10 cellular contexts compared by ENCODE assay signal in the genomic region with DNA sequence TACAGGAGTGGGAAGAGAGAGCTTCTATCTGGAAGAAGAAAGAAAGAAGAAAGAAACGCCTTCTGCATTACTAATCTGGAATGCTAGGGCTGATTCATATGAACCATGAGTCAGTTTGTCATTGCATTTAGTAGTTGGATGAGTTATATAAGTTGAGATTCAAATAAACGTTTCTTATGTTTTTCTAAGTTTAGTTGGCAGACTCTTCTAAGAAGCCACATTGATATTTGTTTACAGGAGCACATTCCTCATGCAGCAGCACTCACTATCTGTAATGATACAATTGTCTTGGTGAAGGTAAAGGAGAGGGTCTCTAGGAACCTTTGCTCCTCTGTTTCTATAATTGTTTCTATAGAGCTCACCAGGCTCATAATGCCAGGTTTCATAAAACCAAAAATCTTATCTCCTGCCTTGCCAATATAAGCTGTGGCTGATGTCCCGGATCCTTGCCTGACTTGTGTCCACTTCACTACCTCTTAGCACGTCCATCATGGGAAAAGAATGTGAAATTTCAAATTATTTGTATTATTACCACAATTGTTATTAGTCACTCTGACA. TPM values are rescaled to one million over a fixed set of nuclear protein-coding genes. Genes with fewer than 3 reads are reported as not detected.
DNase-seq lines count a peak whose midpoint lies in the region; ATAC-seq, FAIRE-seq and TF ChIP-seq lines count a peak whose summit lies in the region.
"Had no signal": no experiment of that assay in that cellular context is flagged by ENCODE, and none has a peak within 500 bp of the region (broad histone marks: within the 10 kb centered on the region; RNA-seq: fewer than 3 reads in every experiment).

No MANE protein-coding gene starts in this region.

- H3K27ac ChIP-seq in esophagus (ENCODE audit: low read depth in 2 of 2, low read length in 1 of 2) (peak overlapping the region; percentile 17 to 64), rectal smooth muscle tissue (ENCODE audit: low read depth, low read length) (peak overlapping the region; percentile 54), ascending aorta (no peak overlapping the region)

- H3K27me3 ChIP-seq in GM06990 (replicated peaks; ENCODE audit: control insufficient read depth, insufficient read depth, low read length) (peaks cover 3% of the 10 kb centered on the region), esophagus (ENCODE audit: control insufficient read depth in 1 of 2, insufficient read depth in 2 of 2, low read length in 2 of 2) (no peaks in the 10 kb centered on the region), rectal smooth muscle tissue (ENCODE audit: control insufficient read depth, insufficient read depth, low read length) (no peaks in the 10 kb centered on the region), ascending aorta (no peaks in the 10 kb centered on the region)

- TF ChIP-seq CTCF in GM06990 (IDR thresholded peaks at IDR 0.05; ENCODE audit: insufficient read depth, low read length, poor library complexity, severe bottlenecking) = peak; percentile 6
- no peak for TF ChIP-seq CTCF in ascending aorta (IDR thresholded peaks at IDR 0.05)

- DNase-seq in GM06990 (ENCODE audit: extremely low read depth, insufficient read length) (no peak), RKO (ENCODE audit: low spot score) (peak; percentile 86), ascending aorta (ENCODE audit: low spot score in 2 of 2) (no peak), GM19239 (ENCODE audit: insufficient read length, low spot score) (no peak)
- DNase-seq: NCI-H2171, posterior cingulate gyrus had no signal

- H3K4me1 ChIP-seq in esophagus (ENCODE audit: control insufficient read depth in 2 of 2, insufficient read depth in 2 of 2, low read length in 1 of 2) (no peaks in the 10 kb centered on the region), rectal smooth muscle tissue (ENCODE audit: control insufficient read depth, insufficient read depth, low read length) (peaks cover 11% of the 10 kb centered on the region), ascending aorta (no peaks in the 10 kb centered on the region)

- H3K9me3 ChIP-seq in esophagus (ENCODE audit: control insufficient read depth in 2 of 2, insufficient read depth in 1 of 2, low read depth in 1 of 2, low read length in 1 of 2) (no peaks in the 10 kb centered on the region), ascending aorta (peaks cover 0 to 5% of the 10 kb centered on the region in 2 donors)

- no peak for FAIRE-seq in GM19239 (lab: Jason Lieb, UNC)

- H3K36me3 ChIP-seq in GM06990 (ENCODE audit: control insufficient read depth, insufficient read depth, low read length) (no peaks in the 10 kb centered on the region), esophagus (ENCODE audit: control insufficient read depth in 2 of 2, insufficient read depth in 2 of 2, low read length in 1 of 2) (no peaks in the 10 kb centered on the region), rectal smooth muscle tissue (ENCODE audit: control insufficient read depth, insufficient read depth, low read length) (no peaks in the 10 kb centered on the region), ascending aorta (no peaks in the 10 kb centered on the region)

- no peak overlapping the region for H3K4me3 ChIP-seq in GM06990 (replicated peaks; ENCODE audit: low read depth, low read length)
- no peak overlapping the region for H3K4me3 ChIP-seq in esophagus (ENCODE audit: low read depth in 1 of 2, low read length in 2 of 2)
- H3K4me3 ChIP-seq in rectal smooth muscle tissue (ENCODE audit: low read length) = no peak overlapping the region
- H3K4me3 ChIP-seq in ascending aorta = no peak overlapping the region

- intact Hi-C loops in ascending aorta (cut with DNase I) = no loop called here

- WGBS in esophagus, 2 donors = 23 to 36% methylated on average over 4 of the region's 4 CpGs

- ATAC-seq in GM18511 (IDR thresholded peaks at IDR 0.05; ENCODE audit: unreplicated experiment) = no peak
- no peak for ATAC-seq in GM21447 (IDR thresholded peaks at IDR 0.05; ENCODE audit: unreplicated experiment)

- H3K9ac ChIP-seq in rectal smooth muscle tissue (ENCODE audit: low read length) = no peak overlapping the region

RNA-seq across cellular contexts. Expression of a gene that starts 39.5 kb away (rescaled TPM):
- polyA plus RNA-seq in esophagus = 1,000 to 10,000 TPM in 1 of 2 donors, 100 to 1,000 TPM in 1; 649 to 1,386 TPM
- total RNA-seq in ascending aorta = 54.2 TPM

Comparison
In these comparisons a context has a peak if more than half of its experiments do, and no peak if none do; other contexts are left out.
1. H3K27ac ChIP-seq: peak in esophagus (2 of 2) and rectal smooth muscle tissue (single experiment); none in ascending aorta (0 of 2).